In the genomic region with DNA sequence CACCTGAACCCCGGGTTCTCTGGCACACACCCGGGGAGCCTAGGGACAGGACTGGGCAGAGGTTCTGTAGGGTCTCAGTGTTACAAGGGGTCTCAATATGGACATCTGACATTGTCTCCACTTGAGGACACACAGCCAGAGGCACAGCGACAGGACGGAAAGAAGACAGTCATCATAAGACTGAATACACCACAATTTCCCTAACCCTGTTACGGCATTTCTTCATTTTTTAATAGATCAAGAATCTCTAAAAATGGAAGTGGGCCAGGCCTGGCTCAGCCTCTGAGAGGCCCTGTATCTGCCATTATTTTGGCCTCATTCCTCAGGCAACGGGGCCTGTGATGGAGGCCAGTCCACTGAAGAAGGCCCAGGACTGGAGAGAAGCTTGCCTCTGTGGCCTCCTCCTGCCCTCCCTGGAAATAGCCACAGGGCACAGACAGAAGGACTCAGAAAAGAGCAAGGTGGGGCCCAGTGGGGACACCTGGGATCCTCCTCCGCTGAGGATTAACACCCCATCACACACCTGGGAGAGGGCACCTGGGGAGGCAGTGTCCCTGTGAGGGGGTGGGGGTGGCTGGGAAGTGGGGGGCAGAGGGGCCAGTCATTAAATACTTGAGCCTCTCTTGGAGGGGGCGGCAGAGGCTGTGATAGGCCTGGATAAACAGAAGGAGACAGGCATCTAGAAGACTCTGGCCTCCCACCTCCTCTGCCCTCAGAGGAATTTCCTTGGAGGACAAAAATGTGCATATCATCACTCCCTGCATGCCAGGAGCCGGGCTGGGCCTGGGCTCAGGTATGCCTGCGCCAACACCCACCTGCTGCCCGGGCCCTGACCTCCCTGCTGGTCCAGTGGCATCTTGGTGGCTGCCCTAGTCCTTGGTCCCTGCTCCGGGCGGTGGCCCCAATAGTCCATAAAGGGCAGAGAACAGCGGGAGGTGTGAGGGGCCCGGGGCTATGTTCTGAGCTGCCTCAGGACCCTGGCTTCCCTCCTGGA, we compare ENCODE assay signal across 1 cellular context.
TF ChIP-seq lines count a peak whose summit lies in the region.

No MANE protein-coding gene starts in this region.

TF ChIP-seq in neural cell, 6 proteins besides CTCF, POLR2A, EP300 and RAD21 (continued from another document):
- TF ChIP-seq, protein P1, sequence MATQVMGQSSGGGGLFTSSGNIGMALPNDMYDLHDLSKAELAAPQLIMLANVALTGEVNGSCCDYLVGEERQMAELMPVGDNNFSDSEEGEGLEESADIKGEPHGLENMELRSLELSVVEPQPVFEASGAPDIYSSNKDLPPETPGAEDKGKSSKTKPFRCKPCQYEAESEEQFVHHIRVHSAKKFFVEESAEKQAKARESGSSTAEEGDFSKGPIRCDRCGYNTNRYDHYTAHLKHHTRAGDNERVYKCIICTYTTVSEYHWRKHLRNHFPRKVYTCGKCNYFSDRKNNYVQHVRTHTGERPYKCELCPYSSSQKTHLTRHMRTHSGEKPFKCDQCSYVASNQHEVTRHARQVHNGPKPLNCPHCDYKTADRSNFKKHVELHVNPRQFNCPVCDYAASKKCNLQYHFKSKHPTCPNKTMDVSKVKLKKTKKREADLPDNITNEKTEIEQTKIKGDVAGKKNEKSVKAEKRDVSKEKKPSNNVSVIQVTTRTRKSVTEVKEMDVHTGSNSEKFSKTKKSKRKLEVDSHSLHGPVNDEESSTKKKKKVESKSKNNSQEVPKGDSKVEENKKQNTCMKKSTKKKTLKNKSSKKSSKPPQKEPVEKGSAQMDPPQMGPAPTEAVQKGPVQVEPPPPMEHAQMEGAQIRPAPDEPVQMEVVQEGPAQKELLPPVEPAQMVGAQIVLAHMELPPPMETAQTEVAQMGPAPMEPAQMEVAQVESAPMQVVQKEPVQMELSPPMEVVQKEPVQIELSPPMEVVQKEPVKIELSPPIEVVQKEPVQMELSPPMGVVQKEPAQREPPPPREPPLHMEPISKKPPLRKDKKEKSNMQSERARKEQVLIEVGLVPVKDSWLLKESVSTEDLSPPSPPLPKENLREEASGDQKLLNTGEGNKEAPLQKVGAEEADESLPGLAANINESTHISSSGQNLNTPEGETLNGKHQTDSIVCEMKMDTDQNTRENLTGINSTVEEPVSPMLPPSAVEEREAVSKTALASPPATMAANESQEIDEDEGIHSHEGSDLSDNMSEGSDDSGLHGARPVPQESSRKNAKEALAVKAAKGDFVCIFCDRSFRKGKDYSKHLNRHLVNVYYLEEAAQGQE (IDR thresholded peaks at IDR 0.05; ENCODE audit: borderline replicate concordance) = no peak
- no peak for TF ChIP-seq MXI1 (conservative IDR thresholded peaks at IDR 0.05; ENCODE audit: poor library complexity, severe bottlenecking)
